1 cellular context compared by ENCODE assay signal in the genomic region with DNA sequence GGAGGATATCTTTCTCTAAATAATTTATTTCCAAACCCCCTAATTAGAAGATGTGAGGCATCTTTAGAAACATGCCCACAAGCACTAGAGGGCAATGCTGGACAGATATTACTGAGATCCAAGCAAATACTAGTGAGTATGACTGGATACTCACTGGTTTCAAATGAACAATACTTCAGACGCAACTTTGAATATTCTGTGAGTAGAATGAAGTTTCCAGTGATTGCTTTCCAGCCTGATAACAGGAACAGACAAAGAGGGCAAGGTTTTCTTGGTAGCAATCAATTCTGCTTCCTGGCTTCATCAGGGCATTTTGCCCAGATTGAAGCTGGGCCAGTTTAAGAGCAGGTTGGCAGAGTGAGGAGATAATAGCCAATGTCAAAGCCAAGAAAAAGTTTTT.
TF ChIP-seq lines count a peak whose summit lies in the region.

No MANE protein-coding gene starts in this region.

TF ChIP-seq in IMR-90, 13 proteins besides CTCF, POLR2A, EP300 and RAD21:
- TF ChIP-seq MXI1 (IDR thresholded peaks at IDR 0.05; ENCODE audit: borderline replicate concordance, low read depth, low read length) (no peak), CEBPB (IDR thresholded peaks at IDR 0.05; ENCODE audit: low read depth, low read length) (no peak), SMC3 (IDR thresholded peaks at IDR 0.05; ENCODE audit: low read depth, low read length) (peak; percentile 24; the same call in 1 of the 2 replicates)
